8 cellular contexts compared by ENCODE assay signal in the genomic region with DNA sequence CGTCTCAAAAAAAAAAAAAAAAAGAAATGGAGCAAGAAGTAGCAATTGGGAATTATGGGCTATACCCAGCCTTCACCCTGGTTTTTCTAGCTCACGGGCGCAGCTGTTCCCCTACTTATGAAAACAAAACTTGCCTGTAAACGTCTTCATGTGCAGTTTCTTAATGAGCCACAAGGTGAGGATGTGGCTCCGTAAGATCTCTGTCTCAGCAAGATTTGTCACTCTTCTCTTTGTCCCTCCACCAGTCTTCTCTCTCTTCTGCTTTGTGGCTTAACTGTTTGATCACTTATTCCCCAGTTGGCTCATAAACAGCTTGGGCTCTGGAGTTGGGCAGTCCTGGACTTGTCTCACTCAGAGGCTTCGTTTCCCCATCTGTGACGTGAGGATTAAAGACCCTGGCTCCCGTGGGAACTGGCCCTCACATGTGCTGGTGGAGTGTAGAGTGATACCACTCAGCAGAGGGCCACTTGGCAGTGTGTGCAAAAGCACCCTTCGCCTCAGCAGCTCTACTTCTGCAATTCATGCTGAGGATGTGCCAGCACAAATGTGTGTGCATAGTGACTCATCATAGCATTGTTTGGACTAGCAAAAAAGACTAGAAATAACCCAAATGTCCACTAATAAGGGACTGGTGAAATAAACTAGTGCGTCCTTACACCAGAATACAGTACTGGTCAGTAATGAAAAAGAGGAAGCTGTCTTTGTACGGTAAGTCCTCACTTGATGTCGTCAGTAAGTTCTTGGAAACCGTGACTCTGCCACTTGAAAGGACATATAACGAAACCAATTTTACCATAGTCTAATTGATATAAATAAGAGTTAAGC. TPM values are rescaled to one million over a fixed set of nuclear protein-coding genes. Genes with fewer than 3 reads are reported as not detected.
DNase-seq lines count a peak whose midpoint lies in the region; ATAC-seq and TF ChIP-seq lines count a peak whose summit lies in the region.

No MANE protein-coding gene starts in this region.

- no peak overlapping the region for H3K27ac ChIP-seq in CD4-positive, alpha-beta T cell (ENCODE audit: low read depth, low read length)

- H3K36me3 Mint-ChIP-seq in CD4-positive, alpha-beta T cell (ENCODE audit: low read depth): peaks cover 9% of the 10 kb centered on the region
- no peaks in the 10 kb centered on the region for H3K36me3 Mint-ChIP-seq in neural crest cell (ENCODE audit: low read depth)

- POLR2A ChIA-PET in CD4-positive, alpha-beta T cell (lab: Charles Lee): interaction anchor here (0.9 to 4.4 kb wide), 4 partner anchors 8 to 163 kb away, joined by 3 to 39 read pairs (median 6); partner anchors contain the start of genes ACTR2, CEP68 and RAB1A

- no peaks in the 10 kb centered on the region for H3K27me3 ChIP-seq in CD4-positive, alpha-beta T cell (ENCODE audit: control insufficient read depth, insufficient read depth, low read length)

- ATAC-seq in CD4-positive, alpha-beta T cell (ENCODE audit: poor library complexity): peak; percentile 91
- ATAC-seq in GM18868 (IDR thresholded peaks at IDR 0.05; ENCODE audit: unreplicated experiment) (peak; percentile 89), HG03060 (IDR thresholded peaks at IDR 0.05; ENCODE audit: low read depth, unreplicated experiment) (peak; percentile 70)

- no peak overlapping the region for H3K4me3 Mint-ChIP-seq in CD4-positive, alpha-beta T cell
- peak overlapping the region; percentile 11 for H3K4me3 Mint-ChIP-seq in neural crest cell

- peaks cover 58% of the 10 kb centered on the region for H3K4me1 Mint-ChIP-seq in CD4-positive, alpha-beta T cell (ENCODE audit: low read depth)
- H3K4me1 Mint-ChIP-seq in neural crest cell: peaks cover 31% of the 10 kb centered on the region

- peak in 4 of 10 experiments; percentile 19 to 32 (median 28) for DNase-seq in CD4-positive, alpha-beta T cell
- DNase-seq in NCI-H2171 treated with DMSO at 0.1 percent for 48 hours (lab: John Stamatoyannopoulos, UW) (peak; percentile 99), fibroblast of peridontal ligament (ENCODE audit: extremely low read depth) (peak; percentile 95), neural crest cell (ENCODE audit: low read depth, low spot score) (no peak), cortex of kidney (lab: John Stamatoyannopoulos, UW) (no peak)
- peak; percentile 50 for DNase-seq in activated CD8-positive, alpha-beta memory T cell treated with anti-CD3 and anti-CD28 coated beads, Interleukin-2, amount 50 U/mL, for 48 hours

- peak; percentile 72 for TF ChIP-seq CTCF in CD4-positive, alpha-beta T cell (IDR thresholded peaks at IDR 0.05)
- peak; percentile 71 for TF ChIP-seq CTCF in neural crest cell (conservative IDR thresholded peaks at IDR 0.05)

- intact Hi-C loops in CD4-positive, alpha-beta T cell (cut with DNase I, micrococcal nuclease): loop anchor here (1.0 to 10.0 kb wide), 6 partner anchors 104 to 510 kb away; no protein-coding TSS in a partner anchor

- CTCF ChIA-PET in CD4-positive, alpha-beta T cell (lab: Charles Lee): interaction anchor here (0.5 to 2.4 kb wide), 19 partner anchors 9 to 476 kb away, joined by 3 to 21 read pairs (median 4); partner anchors contain the start of genes CEP68 and RAB1A

- H3K9me3 ChIP-seq in CD4-positive, alpha-beta T cell (ENCODE audit: control insufficient read depth, low read length): no peaks in the 10 kb centered on the region

- peak overlapping the region; percentile 32 for H3K27ac Mint-ChIP-seq in CD4-positive, alpha-beta T cell
- H3K27ac Mint-ChIP-seq in neural crest cell (ENCODE audit: unreplicated experiment): no peak overlapping the region

- H3K27me3 Mint-ChIP-seq in CD4-positive, alpha-beta T cell: no peaks in the 10 kb centered on the region
- no peaks in the 10 kb centered on the region for H3K27me3 Mint-ChIP-seq in neural crest cell (ENCODE audit: low read depth)

- H3K9me3 Mint-ChIP-seq in CD4-positive, alpha-beta T cell: no peaks in the 10 kb centered on the region
- no peaks in the 10 kb centered on the region for H3K9me3 Mint-ChIP-seq in neural crest cell

RNA-seq across cellular contexts. Expression of gene CEP68, which starts 8.7 kb away (rescaled TPM):
- 10 to 100 TPM; 19.4 to 20.1 TPM for total RNA-seq in CD4-positive, alpha-beta T cell
- 25.0 and 29.0 TPM in 2 replicates for total RNA-seq in neural crest cell

Comparison
In these comparisons a context has a peak if more than half of its experiments do, and no peak if none do; other contexts are left out.
1. DNase-seq: peak in NCI-H2171 treated with DMSO at 0.1 percent for 48 hours (single experiment), activated CD8-positive, alpha-beta memory T cell treated with anti-CD3 and anti-CD28 coated beads, Interleukin-2, amount 50 U/mL, for 48 hours (single experiment) and fibroblast of peridontal ligament (single experiment); none in neural crest cell (single experiment) and cortex of kidney (single experiment).
2. Peak in every context shown above with its lines, with median percentiles within 50 percentile points of each other: ATAC-seq.